Comparison of ENCODE assay signal across 8 cellular contexts in genomic region chr16:12803203-12804093, GRCh38. TPM values are rescaled to one million over a fixed set of nuclear protein-coding genes. Genes with fewer than 3 reads are reported as not detected.
DNase-seq lines count a peak whose midpoint lies in the region; ATAC-seq, FAIRE-seq and TF ChIP-seq lines count a peak whose summit lies in the region.

A gene with protein sequence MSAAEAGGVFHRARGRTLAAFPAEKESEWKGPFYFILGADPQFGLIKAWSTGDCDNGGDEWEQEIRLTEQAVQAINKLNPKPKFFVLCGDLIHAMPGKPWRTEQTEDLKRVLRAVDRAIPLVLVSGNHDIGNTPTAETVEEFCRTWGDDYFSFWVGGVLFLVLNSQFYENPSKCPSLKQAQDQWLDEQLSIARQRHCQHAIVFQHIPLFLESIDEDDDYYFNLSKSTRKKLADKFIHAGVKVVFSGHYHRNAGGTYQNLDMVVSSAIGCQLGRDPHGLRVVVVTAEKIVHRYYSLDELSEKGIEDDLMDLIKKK (minus strand): TSS chr16:12803887. CDS start chr16:12803776, 111 bp downstream.

- H3K27ac Mint-ChIP-seq in T-helper 2 cell treated with Interferon-gamma antibody and Interleukin-4, amounts not matched to agents 5 μg/mL and 100 μg/mL, for 36 hours, result peak within 1 kb of the TSS; percentile 93

- H3K4me1 Mint-ChIP-seq in T-helper 2 cell treated with Interferon-gamma antibody and Interleukin-4, amounts not matched to agents 5 μg/mL and 100 μg/mL, for 36 hours (ENCODE audit: low read depth), result peaks cover 28% of the 10 kb centered on the region

- intact Hi-C loops in ascending aorta (cut with DNase I) (loop anchor here (1.0 to 10.0 kb wide), 2 partner anchors 307 to 1091 kb away; no protein-coding TSS in a partner anchor), right cardiac atrium (cut with DNase I) (loop anchor here in 1 of 4 donors (10.0 kb wide), 1 partner anchor 459 kb away; no protein-coding TSS in a partner anchor)

- H3K36me3 ChIP-seq in ascending aorta, result no peaks in the 10 kb centered on the region

- H3K9me3 ChIP-seq in ascending aorta (no peaks in the 10 kb centered on the region), right cardiac atrium (ENCODE audit: control insufficient read depth, low read length) (no peaks in the 10 kb centered on the region)

- H3K27me3 ChIP-seq in ascending aorta (no peaks in the 10 kb centered on the region), right cardiac atrium (ENCODE audit: control insufficient read depth, insufficient read depth) (no peaks in the 10 kb centered on the region)

- TF ChIP-seq CTCF in GM13976 (IDR thresholded peaks at IDR 0.05; ENCODE audit: borderline replicate concordance, control extremely low read depth, extremely low read depth, insufficient read depth, missing control alignments) (no peak), ascending aorta (IDR thresholded peaks at IDR 0.05) (no peak)

- H3K27me3 Mint-ChIP-seq in T-helper 2 cell treated with Interferon-gamma antibody and Interleukin-4, amounts not matched to agents 5 μg/mL and 100 μg/mL, for 36 hours (ENCODE audit: low read depth), result no peaks in the 10 kb centered on the region

- ATAC-seq in HG02840 (IDR thresholded peaks at IDR 0.05; ENCODE audit: low FRiP score, unreplicated experiment), result peak; percentile 83
- peak; percentile 97 to 98 for ATAC-seq in right cardiac atrium

- in situ Hi-C loops in GM13976 (cut with MboI; ENCODE audit: low sequenced_read_pairs, unreplicated experiment), result no loop called here

- H3K27ac ChIP-seq in ascending aorta (peak within 1 kb of the TSS; percentile 82), right cardiac atrium (ENCODE audit: low read length) (peak within 1 kb of the TSS; percentile 74)

- H3K9me3 Mint-ChIP-seq in T-helper 2 cell treated with Interferon-gamma antibody and Interleukin-4, amounts not matched to agents 5 μg/mL and 100 μg/mL, for 36 hours, result no peaks in the 10 kb centered on the region

- WGBS in right cardiac atrium, result 9% methylated on average over 56 of the region's 56 CpGs

- FAIRE-seq in urothelium cell line (lab: Jason Lieb, UNC), result no peak

- H3K4me1 ChIP-seq in ascending aorta, result peaks cover 3 to 19% of the 10 kb centered on the region in 2 donors
- no peaks in the 10 kb centered on the region for H3K4me1 ChIP-seq in right cardiac atrium (ENCODE audit: control insufficient read depth, insufficient read depth, low read length)

- H3K4me3 ChIP-seq in ascending aorta, result peak within 1 kb of the TSS; percentile 73 to 79
- peak within 1 kb of the TSS; percentile 57 for H3K4me3 ChIP-seq in right cardiac atrium (ENCODE audit: low read length)

- DNase-seq in GM13976 (ENCODE audit: low spot score), result peak; percentile 96
- DNase-seq in NCI-H1694 treated with DMSO at 0.1 percent for 48 hours (lab: John Stamatoyannopoulos, UW), result peak; percentile 55
- peak; percentile 92 for DNase-seq in T-helper 2 cell treated with Interferon-gamma antibody and Interleukin-4, amounts not matched to agents 5 μg/mL and 100 μg/mL, for 36 hours (ENCODE audit: low spot score)
- DNase-seq in ascending aorta (ENCODE audit: low spot score in 2 of 2), result peak; percentile 61 to 96
- DNase-seq in right cardiac atrium, result peak; percentile 97 to 99 (median 98)
- peak; percentile 92 for DNase-seq in putamen (ENCODE audit: low spot score)
- DNase-seq in urothelium cell line (ENCODE audit: low spot score), result peak; percentile 92

- H3K36me3 Mint-ChIP-seq in T-helper 2 cell treated with Interferon-gamma antibody and Interleukin-4, amounts not matched to agents 5 μg/mL and 100 μg/mL, for 36 hours (ENCODE audit: low read depth), result peaks cover 14% of the 10 kb centered on the region

- H3K4me3 Mint-ChIP-seq in T-helper 2 cell treated with Interferon-gamma antibody and Interleukin-4, amounts not matched to agents 5 μg/mL and 100 μg/mL, for 36 hours, result peak within 1 kb of the TSS; percentile 98

RNA-seq across cellular contexts. Expression of the gene that starts here (rescaled TPM):
- total RNA-seq in ascending aorta (13.3 TPM), right cardiac atrium (10 to 100 TPM in 3 of 4 donors, 1 to 10 TPM in 1; 8.4 to 13.0 (median 12.0) TPM)
- polyA plus RNA-seq in right cardiac atrium, result 6.5 TPM

Comparison
In these comparisons a context has a peak if more than half of its experiments do, and no peak if none do; other contexts are left out.
1. Peak in every context shown above with its lines: DNase-seq, ATAC-seq, H3K4me3 ChIP-seq and H3K27ac ChIP-seq.